ENCODE assay signal across 8 cellular contexts in the genomic region with DNA sequence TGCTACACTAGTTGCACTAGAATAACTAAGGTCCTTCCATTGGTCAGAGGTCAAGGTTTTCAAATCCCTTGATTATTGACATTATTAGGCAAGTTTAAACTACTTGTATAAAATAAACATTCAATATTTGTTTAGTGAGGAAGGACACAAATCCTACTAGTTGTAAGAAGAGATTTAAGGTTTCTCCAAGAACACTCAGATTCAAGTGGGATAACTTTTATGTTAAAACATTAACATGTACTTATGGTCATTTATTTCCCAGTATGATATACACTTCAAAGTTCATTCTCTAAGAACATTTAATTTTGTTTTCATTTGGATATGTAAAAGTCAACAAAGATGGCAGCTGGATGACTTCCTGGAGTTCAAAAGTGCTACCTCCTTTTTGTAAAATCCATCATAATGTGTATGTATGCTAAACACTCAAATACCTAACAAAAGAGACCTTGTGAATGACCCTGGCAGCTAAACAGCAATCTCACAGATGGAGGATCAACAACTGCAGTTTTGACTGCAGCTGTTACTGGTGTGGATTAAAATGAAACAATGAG. TPM values are rescaled to one million over a fixed set of nuclear protein-coding genes. Genes with fewer than 3 reads are reported as not detected.
DNase-seq lines count a peak whose midpoint lies in the region; ATAC-seq, FAIRE-seq and TF ChIP-seq lines count a peak whose summit lies in the region.

No MANE protein-coding gene starts in this region.

- no peak for ATAC-seq in GM21737 (IDR thresholded peaks at IDR 0.05; ENCODE audit: unreplicated experiment)

- H2AFZ ChIP-seq in OCI-LY1 (ENCODE audit: low read length) = no peak overlapping the region

- H3K9me3 ChIP-seq in OCI-LY1 (ENCODE audit: low read length) (no peaks in the 10 kb centered on the region), esophagus squamous epithelium (no peaks in the 10 kb centered on the region)
- H3K9me3 ChIP-seq in effector memory CD4-positive, alpha-beta T cell (ENCODE audit: control insufficient read depth, low read length) = no peaks in the 10 kb centered on the region

- peak overlapping the region; percentile 96 for H3K4me2 ChIP-seq in OCI-LY1 (ENCODE audit: low read length)

- TF ChIP-seq POLR2A in GM12892 (IDR thresholded peaks at IDR 0.05; ENCODE audit: low read depth, low read length) (no peak), esophagus squamous epithelium (IDR thresholded peaks at IDR 0.05) (no peak)

- no peaks in the 10 kb centered on the region for H4K20me1 ChIP-seq in OCI-LY1 (ENCODE audit: insufficient read depth, low read length)

- TF ChIP-seq CTCF in OCI-LY1 (IDR thresholded peaks at IDR 0.05; ENCODE audit: low read length) (no peak), esophagus squamous epithelium (IDR thresholded peaks at IDR 0.05) (no peak), retinal pigment epithelial cell (conservative IDR thresholded peaks at IDR 0.05; ENCODE audit: low read depth, low read length) (no peak)

- H3K36me3 ChIP-seq in OCI-LY1 (ENCODE audit: insufficient read depth, low read length) (no peaks in the 10 kb centered on the region), esophagus squamous epithelium (peaks cover 0 to 11% (median 0%) of the 10 kb centered on the region in 3 donors)
- H3K36me3 ChIP-seq in effector memory CD4-positive, alpha-beta T cell (ENCODE audit: control insufficient read depth, insufficient read depth, low read length) = no peaks in the 10 kb centered on the region

- intact Hi-C loops in esophagus squamous epithelium (cut with DNase I) = loop anchor here (10.0 kb wide), 1 partner anchor 90 kb away; a partner anchor contains a TSS

- H3K27me3 ChIP-seq in OCI-LY1 (ENCODE audit: insufficient read depth, low read length) (no peaks in the 10 kb centered on the region), esophagus squamous epithelium (no peaks in the 10 kb centered on the region)
- no peaks in the 10 kb centered on the region for H3K27me3 ChIP-seq in effector memory CD4-positive, alpha-beta T cell (replicated peaks; ENCODE audit: control insufficient read depth, insufficient read depth, low read length, poor library complexity, severe bottlenecking)

- no peaks in the 10 kb centered on the region for H3K9me2 ChIP-seq in OCI-LY1 (ENCODE audit: low read depth, low read length)

- peak; percentile 78 for FAIRE-seq in GM12892 (lab: Jason Lieb, UNC)

- peaks cover 19% of the 10 kb centered on the region for H3K79me2 ChIP-seq in OCI-LY1 (ENCODE audit: insufficient read depth, low read length)

- H3F3A ChIP-seq in OCI-LY1 (ENCODE audit: insufficient read depth, low read length) = no peaks in the 10 kb centered on the region

- peak overlapping the region; percentile 89 for H3K9ac ChIP-seq in OCI-LY1 (ENCODE audit: low read length)

- peak overlapping the region; percentile 85 for H3K27ac ChIP-seq in OCI-LY1 (ENCODE audit: low read depth, low read length, poor library complexity, severe bottlenecking)
- peak overlapping the region; percentile 94 to 99 (median 97) for H3K27ac ChIP-seq in esophagus squamous epithelium
- H3K27ac ChIP-seq in effector memory CD4-positive, alpha-beta T cell (ENCODE audit: insufficient read depth, low read length, poor library complexity, severe bottlenecking) = no peak overlapping the region

- H3K4me1 ChIP-seq in OCI-LY1 (ENCODE audit: insufficient read depth, low read length, severe bottlenecking) (peaks cover 60% of the 10 kb centered on the region), esophagus squamous epithelium (peaks cover 20 to 49% (median 25%) of the 10 kb centered on the region in 3 donors)
- H3K4me1 ChIP-seq in effector memory CD4-positive, alpha-beta T cell (ENCODE audit: control insufficient read depth, insufficient read depth, low read length, poor library complexity, severe bottlenecking) = peaks cover 4% of the 10 kb centered on the region

- DNase-seq in GM12892 (ENCODE audit: insufficient read length) (no peak), esophagus squamous epithelium (lab: John Stamatoyannopoulos, UW) (no peak), retinal pigment epithelial cell (ENCODE audit: low read depth) (no peak), NCI-H2171 (lab: John Stamatoyannopoulos, UW) (no peak)
- no peak for DNase-seq in effector memory CD4-positive, alpha-beta T cell
- no peak for DNase-seq in stimulated activated CD4-positive, alpha-beta T cell treated with anti-CD3 and anti-CD28 coated beads, Interleukin-4, amount 100 ng/mL, for 1 hour

- H3K4me3 ChIP-seq in OCI-LY1 (ENCODE audit: low read depth, low read length, poor library complexity, severe bottlenecking) = peak overlapping the region; percentile 77
- H3K4me3 ChIP-seq in esophagus squamous epithelium = peak overlapping the region; percentile 67 to 90 (median 76)
- H3K4me3 ChIP-seq in retinal pigment epithelial cell (ENCODE audit: low read length) = peak overlapping the region; percentile 91
- H3K4me3 ChIP-seq in effector memory CD4-positive, alpha-beta T cell (ENCODE audit: insufficient read depth, low read depth, low read length, poor library complexity, severe bottlenecking) = no peak overlapping the region

RNA-seq across cellular contexts. Expression of a gene that starts 1.6 kb away (rescaled TPM):
- polyA plus RNA-seq in GM12892 (2012; ENCODE audit: missing spikeins) = 49.6 TPM
- 10 to 100 TPM; 17.8 to 35.0 (median 27.6) TPM for total RNA-seq in esophagus squamous epithelium
